ENCODE assay signal across 16 cellular contexts in the genomic region with DNA sequence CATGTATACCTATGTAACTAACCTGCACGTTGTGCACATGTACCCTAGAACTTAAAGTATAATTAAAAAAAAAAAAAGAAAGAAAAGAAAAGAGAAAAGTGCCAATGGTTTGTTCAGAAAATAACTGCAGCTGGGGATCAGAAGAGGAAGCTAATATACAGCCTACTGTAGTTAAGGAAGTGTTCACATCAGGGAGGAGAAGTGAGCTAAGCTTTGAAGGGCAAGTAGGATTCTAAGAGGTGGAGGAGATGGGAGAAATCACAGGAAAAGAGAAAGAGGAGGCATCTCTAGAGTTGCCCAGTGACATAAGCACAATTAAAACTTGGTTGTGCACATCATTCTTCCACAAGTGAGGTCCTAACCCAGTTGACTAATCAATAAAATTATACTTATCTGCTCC.
DNase-seq lines count a peak whose midpoint lies in the region; TF ChIP-seq lines count a peak whose summit lies in the region.
"Had no signal": no experiment of that assay in that cellular context is flagged by ENCODE, and none has a peak within 500 bp of the region (broad histone marks: within the 10 kb centered on the region; RNA-seq: fewer than 3 reads in every experiment).

No MANE protein-coding gene starts in this region.

- H3K27me3 ChIP-seq in BLaER1 (no peaks in the 10 kb centered on the region), OCI-LY3 (ENCODE audit: low read depth, low read length) (no peaks in the 10 kb centered on the region; the same call in 1 of the 2 replicates)
- H3K27me3 ChIP-seq: MG63 had no signal

- H3K9ac ChIP-seq in BLaER1 (no peak overlapping the region), OCI-LY3 (ENCODE audit: low read length) (no peak overlapping the region)

- no peaks in the 10 kb centered on the region for H3K36me3 Mint-ChIP-seq in dendritic cell treated with granulocyte-macrophage colony-stimulating factor and Interleukin-4, amounts not matched to agents 40 ng/mL and 50 ng/mL, for 4 days (ENCODE audit: low read depth)

- no peaks in the 10 kb centered on the region for H3K9me3 Mint-ChIP-seq in dendritic cell treated with granulocyte-macrophage colony-stimulating factor and Interleukin-4, amounts not matched to agents 40 ng/mL and 50 ng/mL, for 4 days

- no peak overlapping the region for H3K4me3 Mint-ChIP-seq in dendritic cell treated with granulocyte-macrophage colony-stimulating factor and Interleukin-4, amounts not matched to agents 40 ng/mL and 50 ng/mL, for 4 days

- TF ChIP-seq CTCF in OCI-LY3 (IDR thresholded peaks at IDR 0.05; ENCODE audit: low read depth, low read length) = no peak

- H3K4me1 Mint-ChIP-seq in dendritic cell treated with granulocyte-macrophage colony-stimulating factor and Interleukin-4, amounts not matched to agents 40 ng/mL and 50 ng/mL, for 4 days (ENCODE audit: low read depth) = peaks cover 60% of the 10 kb centered on the region

- H3K27ac ChIP-seq in BLaER1 = no peak overlapping the region
- H3K27ac ChIP-seq in OCI-LY3 (ENCODE audit: low read length) = no peak overlapping the region
- H3K27ac ChIP-seq: A549 had no signal

- intact Hi-C loops in dendritic cell treated with granulocyte-macrophage colony-stimulating factor and Interleukin-4, amounts not matched to agents 40 ng/mL and 50 ng/mL, for 4 days (cut with micrococcal nuclease) = loop anchor here (5.0 kb wide), 1 partner anchor 250 kb away; the partner anchor contains the start of gene MYLIP
- intact Hi-C loops in posterior cingulate gyrus (cut with DNase I) = no loop called here

- no peaks in the 10 kb centered on the region for H3K27me3 Mint-ChIP-seq in dendritic cell treated with granulocyte-macrophage colony-stimulating factor and Interleukin-4, amounts not matched to agents 40 ng/mL and 50 ng/mL, for 4 days

- no peaks in the 10 kb centered on the region for H3K36me3 ChIP-seq in BLaER1
- no peaks in the 10 kb centered on the region for H3K36me3 ChIP-seq in OCI-LY3 (replicated peaks; ENCODE audit: low read depth, low read length)
- H3K36me3 ChIP-seq: MG63 had no signal

- H3K4me3 ChIP-seq in BLaER1 (no peak overlapping the region), OCI-LY3 (ENCODE audit: low read length) (no peak overlapping the region)
- H3K4me3 ChIP-seq: A549, MG63 had no signal

- DNase-seq in Kasumi-1 (lab: John Stamatoyannopoulos, UW) (peak; percentile 72 to 76), posterior cingulate gyrus (no peak), SHP77 (lab: John Stamatoyannopoulos, UW) (no peak)
- no peak for DNase-seq in stimulated activated CD4-positive, alpha-beta T cell treated with anti-CD3 and anti-CD28 coated beads, Interleukin-4, amount 100 ng/mL, for 24 hours
- DNase-seq: C1 segment of cervical spinal cord, DMS79 treated with DMSO at 0.1 percent for 48 hours, GOT3, IMR-90, Karpas-422, MG63, NCI-H1105 treated with DMSO at 0.1 percent for 48 hours, NCI-H1694 treated with DMSO at 0.1 percent for 48 hours had no signal

- H3K4me2 ChIP-seq in BLaER1 = peak overlapping the region; percentile 86; the same call in 1 of the 2 replicates
- peak overlapping the region; percentile 34; the same call in 1 of the 2 replicates for H3K4me2 ChIP-seq in OCI-LY3 (ENCODE audit: low read length)
- H3K4me2 ChIP-seq: A549 had no signal

- peaks cover 87% of the 10 kb centered on the region for H3K4me1 ChIP-seq in BLaER1
- peaks cover 61% of the 10 kb centered on the region for H3K4me1 ChIP-seq in OCI-LY3 (ENCODE audit: low read length)
- H3K4me1 ChIP-seq: A549 had no signal

- peaks cover 9% of the 10 kb centered on the region; the same call in 1 of the 2 replicates for H3K9me3 ChIP-seq in BLaER1
- H3K9me3 ChIP-seq in OCI-LY3 (ENCODE audit: insufficient read depth, low read length) = no peaks in the 10 kb centered on the region
- H3K9me3 ChIP-seq: A549, MG63 had no signal

- H3K79me2 ChIP-seq in OCI-LY3 (ENCODE audit: low read length) = no peaks in the 10 kb centered on the region

- peak overlapping the region; percentile 62 for H3K27ac Mint-ChIP-seq in dendritic cell treated with granulocyte-macrophage colony-stimulating factor and Interleukin-4, amounts not matched to agents 40 ng/mL and 50 ng/mL, for 4 days

- H4K20me1 ChIP-seq in BLaER1 (no peaks in the 10 kb centered on the region), OCI-LY3 (ENCODE audit: insufficient read depth, low read length) (no peaks in the 10 kb centered on the region)

- H2AFZ ChIP-seq in OCI-LY3 (ENCODE audit: low read depth, low read length) = no peak overlapping the region

Comparison
In these comparisons a context has a peak if more than half of its experiments do, and no peak if none do; other contexts are left out.
1. DNase-seq: peak in Kasumi-1 (2 of 2); none in posterior cingulate gyrus (0 of 10), stimulated activated CD4-positive, alpha-beta T cell treated with anti-CD3 and anti-CD28 coated beads, Interleukin-4, amount 100 ng/mL, for 24 hours (single experiment) and SHP77 (0 of 2).